9 cellular contexts compared by ENCODE assay signal in genomic region chrX:67544281-67544680, GRCh38. TPM values are rescaled to one million over a fixed set of nuclear protein-coding genes. Genes with fewer than 3 reads are reported as not detected.
DNase-seq lines count a peak whose midpoint lies in the region; ATAC-seq and TF ChIP-seq lines count a peak whose summit lies in the region.
"Had no signal": no experiment of that assay in that cellular context is flagged by ENCODE, and none has a peak within 500 bp of the region (broad histone marks: within the 10 kb centered on the region; RNA-seq: fewer than 3 reads in every experiment).

No MANE protein-coding gene starts in this region.

- no peak overlapping the region for H3K14ac ChIP-seq in neuronal stem cell (ENCODE audit: low read length)

- H3K4me1 ChIP-seq in neuronal stem cell (ENCODE audit: control insufficient read depth in 2 of 2, insufficient read depth in 1 of 2, low read depth in 1 of 2, low read length in 2 of 2), result peaks cover 3 to 5% of the 10 kb centered on the region in 2 donors

- no peak overlapping the region for H2BK120ac ChIP-seq in neuronal stem cell (ENCODE audit: low read depth, low read length)

- H3K18ac ChIP-seq in neuronal stem cell (ENCODE audit: low read length), result peak overlapping the region; percentile 85

- H3K27me3 ChIP-seq in neuronal stem cell (ENCODE audit: control insufficient read depth in 3 of 3, insufficient read depth in 3 of 3, low read depth in 1 of 3, low read length in 3 of 3), result no peaks in the 10 kb centered on the region

- peak overlapping the region; percentile 92 for H2AFZ ChIP-seq in neuronal stem cell (ENCODE audit: low read length)

- TF ChIP-seq CTCF in C4-2B (conservative IDR thresholded peaks at IDR 0.05), result no peak
- no peak for TF ChIP-seq CTCF in fibroblast of villous mesenchyme (IDR thresholded peaks at IDR 0.05; ENCODE audit: insufficient read depth, low read depth, low read length)

- no peak overlapping the region for H3K4ac ChIP-seq in neuronal stem cell (ENCODE audit: low read length)

- no peak overlapping the region for H2AK5ac ChIP-seq in neuronal stem cell (ENCODE audit: low read depth, low read length)

- peak overlapping the region; percentile 69 for H3K4me2 ChIP-seq in neuronal stem cell (ENCODE audit: insufficient read depth, low read length, poor library complexity, severe bottlenecking)

- no peaks in the 10 kb centered on the region for H3K79me1 ChIP-seq in neuronal stem cell (ENCODE audit: low read depth, low read length)

- no peak overlapping the region for H2BK5ac ChIP-seq in neuronal stem cell (ENCODE audit: low read length)

- peak; percentile 18 for DNase-seq in SK-N-DZ (ENCODE audit: low spot score)
- no peak for DNase-seq in fibroblast of villous mesenchyme (ENCODE audit: low read depth)
- DNase-seq in neuronal stem cell (ENCODE audit: low spot score), result peak; percentile 17
- no peak for DNase-seq in HT-29 (ENCODE audit: low spot score)
- no peak for DNase-seq in mucosa of gallbladder (ENCODE audit: low spot score)
- DNase-seq in NOMO-1 (lab: John Stamatoyannopoulos, UW; ENCODE audit: unreplicated experiment in 2 of 2), result no peak
- DNase-seq: stimulated activated CD8-positive, alpha-beta memory T cell treated with anti-CD3 and anti-CD28 coated beads, Interleukin-4, amount 100 ng/mL, for 48 hours had no signal

- no peak overlapping the region for H4K8ac ChIP-seq in neuronal stem cell (ENCODE audit: low read depth, low read length)

- no peak overlapping the region for H2BK12ac ChIP-seq in neuronal stem cell (ENCODE audit: low read length)

- no peak overlapping the region for H2BK15ac ChIP-seq in neuronal stem cell (ENCODE audit: low read length)

- WGBS in neuronal stem cell (ENCODE audit: extremely low coverage in 2 of 2, insufficient read length in 2 of 2, insufficient replicate concordance in 1 of 2), 2 donors, result no CpG with 5 or more reads among the region's 21 CpGs

- H3K9ac ChIP-seq in neuronal stem cell (ENCODE audit: low read depth, low read length, poor library complexity), result no peak overlapping the region

- H3K4me3 ChIP-seq in fibroblast of villous mesenchyme (ENCODE audit: low read depth, low read length) (peak overlapping the region; percentile 48), neuronal stem cell (ENCODE audit: low read length in 2 of 2) (peak overlapping the region; percentile 50 to 84)

- H4K91ac ChIP-seq in neuronal stem cell (ENCODE audit: low read depth, low read length, poor library complexity), result no peak overlapping the region

- no peaks in the 10 kb centered on the region for H3K36me3 ChIP-seq in neuronal stem cell (replicated peaks in 1 of 2; ENCODE audit: control insufficient read depth in 2 of 2, insufficient read depth in 2 of 2, low read length in 2 of 2)

- no peaks in the 10 kb centered on the region for H3K9me3 ChIP-seq in neuronal stem cell (replicated peaks in 1 of 2; ENCODE audit: control insufficient read depth in 2 of 2, insufficient read depth in 1 of 2, low read depth in 1 of 2, low read length in 2 of 2)

- no peak overlapping the region for H3K23ac ChIP-seq in neuronal stem cell (ENCODE audit: low read depth, low read length, poor library complexity)

- H3K27ac ChIP-seq in C4-2B (peak overlapping the region; percentile 99), neuronal stem cell (replicated peaks; ENCODE audit: low read length) (peak overlapping the region; percentile 95)

- no peak for ATAC-seq in GM18519 (IDR thresholded peaks at IDR 0.05; ENCODE audit: low FRiP score, unreplicated experiment)

RNA-seq across cellular contexts. Expression of gene AR, which starts 0.5 kb away (rescaled TPM):
- polyA plus RNA-seq in SK-N-DZ (2014; cell fraction: cytosol; rRNA removed), result 0.65 and 0.74 TPM in 2 replicates
- 0.66 and 0.88 TPM in 2 replicates for polyA plus RNA-seq in SK-N-DZ (2014; cell fraction: nucleus; rRNA removed)
- total RNA-seq in fibroblast of villous mesenchyme (10.8 and 11.3 TPM in 2 replicates), mucosa of gallbladder (15.9 TPM)
- polyA plus RNA-seq in neuronal stem cell (2013, experiment 1 of 2), result 2.7 TPM
- 2.9 TPM for polyA plus RNA-seq in neuronal stem cell (2013, experiment 2 of 2)
- total RNA-seq in HT-29 (2014; rRNA removed; shearing (Covaris generic)), result not detected in 2 replicates

Comparison
In these comparisons a context has a peak if more than half of its experiments do, and no peak if none do; other contexts are left out.
1. DNase-seq: peak in SK-N-DZ (single experiment) and neuronal stem cell (single experiment); none in fibroblast of villous mesenchyme (single experiment), HT-29 (single experiment), mucosa of gallbladder (single experiment) and NOMO-1 (0 of 2).
2. RNA of gene AR, which starts 0.5 kb away (total RNA-seq): 15.9 TPM in mucosa of gallbladder (single experiment) and 10.8 to 11.3 TPM in fibroblast of villous mesenchyme; not detected in HT-29; every median in the first group is over 10 times any median in the second.